19 cellular contexts compared by ENCODE assay signal in genomic region chr2:169303579-169304285, GRCh38. TPM values are rescaled to one million over a fixed set of nuclear protein-coding genes. Genes with fewer than 3 reads are reported as not detected.
DNase-seq lines count a peak whose midpoint lies in the region; ATAC-seq and TF ChIP-seq lines count a peak whose summit lies in the region.
"Had no signal": no experiment of that assay in that cellular context is flagged by ENCODE, and none has a peak within 500 bp of the region (broad histone marks: within the 10 kb centered on the region; RNA-seq: fewer than 3 reads in every experiment).

No MANE protein-coding gene starts in this region.

- no peak for TF ChIP-seq RAD21 in SK-N-SH (IDR thresholded peaks at IDR 0.05; ENCODE audit: low read length)

- no peak for TF ChIP-seq CTCF in SK-N-SH (IDR thresholded peaks at IDR 0.05)
- no peak for TF ChIP-seq CTCF in dorsolateral prefrontal cortex (IDR thresholded peaks at IDR 0.05 in 54 of 56, conservative IDR thresholded peaks at IDR 0.05 in 2 of 56; ENCODE audit: low read depth in 1 of 56, partially characterized antibody in 56 of 56)
- TF ChIP-seq CTCF in neural crest cell (conservative IDR thresholded peaks at IDR 0.05): no peak

- peak overlapping the region; percentile 90 for H3K27ac Mint-ChIP-seq in neural crest cell (ENCODE audit: unreplicated experiment)
- H3K27ac Mint-ChIP-seq: HFFc6 had no signal

- peaks cover 35% of the 10 kb centered on the region for H3K4me1 Mint-ChIP-seq in neural crest cell

- H3K79me2 ChIP-seq in SK-N-SH (ENCODE audit: insufficient read depth): no peaks in the 10 kb centered on the region

- H3K36me3 Mint-ChIP-seq in neural crest cell (ENCODE audit: low read depth): peaks cover 15% of the 10 kb centered on the region

- H3K27me3 Mint-ChIP-seq in neural crest cell (ENCODE audit: low read depth): no peaks in the 10 kb centered on the region

- H3K4me3 ChIP-seq in SK-N-SH (ENCODE audit: low read depth in 2 of 2, low read length in 1 of 2): no peak overlapping the region
- no peak overlapping the region for H3K4me3 ChIP-seq in dorsolateral prefrontal cortex
- H3K4me3 ChIP-seq: PC-9 had no signal

- intact Hi-C loops in dorsolateral prefrontal cortex (cut with DNase I): loop anchor here in 1 of 2 donors (5.0 kb wide), 1 partner anchor 59 kb away; the partner anchor contains the start of gene LRP2

- H3K27me3 ChIP-seq in SK-N-SH (ENCODE audit: insufficient read depth): no peaks in the 10 kb centered on the region
- no peaks in the 10 kb centered on the region for H3K27me3 ChIP-seq in dorsolateral prefrontal cortex

- WGBS in SK-N-SH (ENCODE audit: low lambda C conversion rate): 31% methylated on average over 4 of the region's 4 CpGs

- no peaks in the 10 kb centered on the region for H3K9me3 ChIP-seq in SK-N-SH

- peak overlapping the region; percentile 16 for H3K4me3 Mint-ChIP-seq in neural crest cell
- H3K4me3 Mint-ChIP-seq: HFFc6 had no signal

- no peak overlapping the region for H3K4me2 ChIP-seq in SK-N-SH
- H3K4me2 ChIP-seq: PC-9 had no signal

- no peak for TF ChIP-seq EP300 in SK-N-SH (IDR thresholded peaks at IDR 0.05; ENCODE audit: borderline replicate concordance in 1 of 2, low read depth in 1 of 2, low read length in 1 of 2)

- DNase-seq in SK-N-SH (no peak), dorsolateral prefrontal cortex (no peak), neural crest cell (ENCODE audit: low read depth, low spot score) (no peak), superior temporal gyrus (ENCODE audit: extremely low spot score) (peak; percentile 48), NCI-H2227 (lab: John Stamatoyannopoulos, UW; ENCODE audit: unreplicated experiment) (no peak), DMS 273 treated with DMSO at 0.1 percent for 48 hours (lab: John Stamatoyannopoulos, UW) (no peak)
- DNase-seq: AML-193, COR-L47, HFFc6, IMR-90, Karpas-422, NCI-H1105, NCI-H1694, NCI-H510A, NCI-H774, PC-9 had no signal

- POLR2A ChIA-PET in SK-N-SH (lab: Yijun Ruan, JAX): no interaction called here

- H3K4me1 ChIP-seq in SK-N-SH (ENCODE audit: control insufficient read depth in 1 of 2, insufficient read depth in 2 of 2, low read depth in 1 of 2, low read length in 1 of 2): no peaks in the 10 kb centered on the region

- ATAC-seq in SK-N-SH treated with all-trans-retinoic acid at 6 μM for 48 hours: no peak
- ATAC-seq in HG02870 (IDR thresholded peaks at IDR 0.05; ENCODE audit: unreplicated experiment): no peak

- CTCF ChIA-PET in SK-N-SH (lab: Yijun Ruan, JAX): interaction anchor here (1.0 kb wide), 1 partner anchor 172 kb away, joined by 3 read pairs; no protein-coding TSS in a partner anchor

- H3K36me3 ChIP-seq in SK-N-SH (replicated peaks in 1 of 2; ENCODE audit: control insufficient read depth in 1 of 2, insufficient read depth in 2 of 2, low read length in 1 of 2): no peaks in the 10 kb centered on the region

- no peak overlapping the region for H3K9ac ChIP-seq in SK-N-SH

- no peaks in the 10 kb centered on the region for H4K20me1 ChIP-seq in SK-N-SH (ENCODE audit: insufficient read depth)

- H3K9me2 ChIP-seq in SK-N-SH: no peaks in the 10 kb centered on the region

- H3K27ac ChIP-seq in SK-N-SH (ENCODE audit: low read depth in 2 of 2, low read length in 1 of 2): no peak overlapping the region
- H3K27ac ChIP-seq in dorsolateral prefrontal cortex: peak overlapping the region in 56 of 59 donors; percentile 0 to 94 (median 74)
- H3K27ac ChIP-seq: 22Rv1, PC-9 had no signal

- no peaks in the 10 kb centered on the region for H3F3A ChIP-seq in SK-N-SH (replicated peaks; ENCODE audit: insufficient read depth)

- H3K9me3 Mint-ChIP-seq in neural crest cell: no peaks in the 10 kb centered on the region

- 0 out of 2 replicates have a peak overlapping the region, but pooled peaks have one; percentile 35 for H2AFZ ChIP-seq in SK-N-SH (ENCODE audit: low read depth)
- H2AFZ ChIP-seq: PC-9 had no signal

TF ChIP-seq in SK-N-SH, 30 proteins besides CTCF, POLR2A, EP300 and RAD21:
- TF ChIP-seq ELF1 (IDR thresholded peaks at IDR 0.05): no peak
- no peak for TF ChIP-seq CHD2 (IDR thresholded peaks at IDR 0.05; ENCODE audit: low read length, partially characterized antibody)
- TF ChIP-seq EZH2phosphoT487 (IDR thresholded peaks at IDR 0.05; ENCODE audit: borderline replicate concordance, low read depth): no peak
- TF ChIP-seq, protein P1, sequence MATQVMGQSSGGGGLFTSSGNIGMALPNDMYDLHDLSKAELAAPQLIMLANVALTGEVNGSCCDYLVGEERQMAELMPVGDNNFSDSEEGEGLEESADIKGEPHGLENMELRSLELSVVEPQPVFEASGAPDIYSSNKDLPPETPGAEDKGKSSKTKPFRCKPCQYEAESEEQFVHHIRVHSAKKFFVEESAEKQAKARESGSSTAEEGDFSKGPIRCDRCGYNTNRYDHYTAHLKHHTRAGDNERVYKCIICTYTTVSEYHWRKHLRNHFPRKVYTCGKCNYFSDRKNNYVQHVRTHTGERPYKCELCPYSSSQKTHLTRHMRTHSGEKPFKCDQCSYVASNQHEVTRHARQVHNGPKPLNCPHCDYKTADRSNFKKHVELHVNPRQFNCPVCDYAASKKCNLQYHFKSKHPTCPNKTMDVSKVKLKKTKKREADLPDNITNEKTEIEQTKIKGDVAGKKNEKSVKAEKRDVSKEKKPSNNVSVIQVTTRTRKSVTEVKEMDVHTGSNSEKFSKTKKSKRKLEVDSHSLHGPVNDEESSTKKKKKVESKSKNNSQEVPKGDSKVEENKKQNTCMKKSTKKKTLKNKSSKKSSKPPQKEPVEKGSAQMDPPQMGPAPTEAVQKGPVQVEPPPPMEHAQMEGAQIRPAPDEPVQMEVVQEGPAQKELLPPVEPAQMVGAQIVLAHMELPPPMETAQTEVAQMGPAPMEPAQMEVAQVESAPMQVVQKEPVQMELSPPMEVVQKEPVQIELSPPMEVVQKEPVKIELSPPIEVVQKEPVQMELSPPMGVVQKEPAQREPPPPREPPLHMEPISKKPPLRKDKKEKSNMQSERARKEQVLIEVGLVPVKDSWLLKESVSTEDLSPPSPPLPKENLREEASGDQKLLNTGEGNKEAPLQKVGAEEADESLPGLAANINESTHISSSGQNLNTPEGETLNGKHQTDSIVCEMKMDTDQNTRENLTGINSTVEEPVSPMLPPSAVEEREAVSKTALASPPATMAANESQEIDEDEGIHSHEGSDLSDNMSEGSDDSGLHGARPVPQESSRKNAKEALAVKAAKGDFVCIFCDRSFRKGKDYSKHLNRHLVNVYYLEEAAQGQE (IDR thresholded peaks at IDR 0.05; ENCODE audit: low read depth, low read length): no peak
- no peak for TF ChIP-seq FOXM1 (IDR thresholded peaks at IDR 0.05; ENCODE audit: low read depth)

TF ChIP-seq in SK-N-SH treated with all-trans-retinoic acid at 6 μM for 48 hours, 23 proteins besides CTCF, POLR2A, EP300 and RAD21:
- no peak for TF ChIP-seq TCF4 (CRISPR knock-in tag; IDR thresholded peaks at IDR 0.05; ENCODE audit: borderline replicate concordance)
- TF ChIP-seq RARB (CRISPR knock-in tag; IDR thresholded peaks at IDR 0.05): no peak
- no peak for TF ChIP-seq ZNF70 (CRISPR knock-in tag; IDR thresholded peaks at IDR 0.05)
- TF ChIP-seq ZC3H10 (CRISPR knock-in tag; IDR thresholded peaks at IDR 0.05): no peak
- TF ChIP-seq CSDC2 (CRISPR knock-in tag; IDR thresholded peaks at IDR 0.05): no peak

RNA-seq across cellular contexts. Expression of gene LRP2, which starts 58.6 kb away (rescaled TPM):
- polyA plus RNA-seq in SK-N-SH (2012; rRNA removed): not detected in 2 replicates
- polyA plus RNA-seq in SK-N-SH (2012; cell fraction: cytosol; rRNA removed): not detected in 2 replicates
- not detected in 2 replicates for polyA plus RNA-seq in SK-N-SH (2012; cell fraction: nucleus; rRNA removed)
- 100 to 1,000 TPM in 11 of 120 experiments, 10 to 100 TPM in 103, 1 to 10 TPM in 6; 5.4 to 199 (median 37.6) TPM for total RNA-seq in dorsolateral prefrontal cortex
- total RNA-seq in neural crest cell: 27.5 and 29.4 TPM in 2 replicates
- total RNA-seq: HFFc6, IMR-90, PC-9 had no signal
- polyA plus RNA-seq: IMR-90 had no signal

Comparison
In these comparisons a context has a peak if more than half of its experiments do, and no peak if none do; other contexts are left out.
1. H3K27ac ChIP-seq: peak in dorsolateral prefrontal cortex (56 of 59); none in SK-N-SH (0 of 2).